Comparison of ENCODE assay signal across 8 cellular contexts in the genomic region with DNA sequence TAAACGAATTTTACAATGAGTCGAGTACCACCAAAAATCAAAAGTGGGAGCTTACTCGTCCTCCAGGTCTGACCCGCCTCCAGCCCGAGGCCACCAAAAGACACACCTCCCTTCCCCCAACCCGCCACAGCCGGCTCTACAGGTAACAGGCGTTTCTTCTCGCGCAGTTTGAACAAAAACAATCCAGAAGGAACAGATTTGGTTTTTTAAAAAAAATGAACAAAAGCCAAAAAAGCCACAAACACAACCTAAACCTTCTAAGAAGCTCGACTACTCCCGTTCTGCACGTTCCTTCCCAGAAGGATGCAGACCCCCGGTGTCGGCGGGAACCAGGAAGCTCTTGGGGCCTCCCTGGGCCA. TPM values are rescaled to one million over a fixed set of nuclear protein-coding genes. Genes with fewer than 3 reads are reported as not detected.
DNase-seq lines count a peak whose midpoint lies in the region; ATAC-seq and TF ChIP-seq lines count a peak whose summit lies in the region.

No MANE protein-coding gene starts in this region.

- no peaks in the 10 kb centered on the region for H3K27me3 ChIP-seq in SU-DHL-6 (ENCODE audit: low read length)

- H2AFZ ChIP-seq in SU-DHL-6 (ENCODE audit: low read depth, low read length, severe bottlenecking) = peak overlapping the region; percentile 73

- H3F3A ChIP-seq in SU-DHL-6 (ENCODE audit: insufficient read depth) = 0 out of 2 replicates have a peak, but pooled peaks cover 4% of the 10 kb centered on the region

- peaks cover 0 to under 1% (median 0%) of the 10 kb centered on the region in 3 donors for H3K36me3 Mint-ChIP-seq in immature natural killer cell

- peak overlapping the region; percentile 96 for H3K4me2 ChIP-seq in SU-DHL-6 (ENCODE audit: low read depth, low read length, poor library complexity, severe bottlenecking)

- peaks cover 19% of the 10 kb centered on the region for H4K20me1 ChIP-seq in SU-DHL-6 (ENCODE audit: low read depth, low read length)

- H3K27ac Mint-ChIP-seq in immature natural killer cell = peak overlapping the region; percentile 81 to 92 (median 89)

- DNase-seq in COLO668 (lab: John Stamatoyannopoulos, UW; ENCODE audit: unreplicated experiment) (peak; percentile 88), HT-29 (ENCODE audit: low spot score) (peak; percentile 87), astrocyte of the hippocampus (ENCODE audit: low read depth, low spot score) (peak; percentile 42), immature natural killer cell (peak; percentile 43 to 55 (median 51)), NCI-H187 (lab: John Stamatoyannopoulos, UW) (no peak)
- DNase-seq in stimulated activated CD4-positive, alpha-beta T cell treated with anti-CD3 and anti-CD28 coated beads, Interleukin-2, amount 100 ng/mL, for 24 hours = peak; percentile 55 to 64

- H3K79me2 ChIP-seq in SU-DHL-6 (ENCODE audit: insufficient read depth, low read length) = peaks cover 56% of the 10 kb centered on the region

- H3K4me1 Mint-ChIP-seq in immature natural killer cell = peaks cover 47 to 62% of the 10 kb centered on the region in 2 donors

- H3K4me3 ChIP-seq in SU-DHL-6 (ENCODE audit: insufficient read depth, low read length, poor library complexity, severe bottlenecking) = peak overlapping the region; percentile 98

- no peaks in the 10 kb centered on the region for H3K9me3 Mint-ChIP-seq in immature natural killer cell

- no peaks in the 10 kb centered on the region for H3K9me2 ChIP-seq in SU-DHL-6 (replicated peaks; ENCODE audit: insufficient read depth, low read length)

- no peak for TF ChIP-seq CTCF in SU-DHL-6 (IDR thresholded peaks at IDR 0.05; ENCODE audit: insufficient read depth, low read length, poor library complexity, severe bottlenecking)

- H3K9ac ChIP-seq in SU-DHL-6 (ENCODE audit: low read length) = peak overlapping the region; percentile 88

- ATAC-seq in GM19438 (IDR thresholded peaks at IDR 0.05; ENCODE audit: low read depth, unreplicated experiment) = peak; percentile 40

- H3K4me3 Mint-ChIP-seq in immature natural killer cell = peak overlapping the region; percentile 89 to 95 (median 93)

- peak overlapping the region; percentile 75 for H3K27ac ChIP-seq in SU-DHL-6 (ENCODE audit: low read depth, low read length)

- no peaks in the 10 kb centered on the region; the same call in 1 of the 2 replicates for H3K36me3 ChIP-seq in SU-DHL-6 (ENCODE audit: low read length)

- H3K9me3 ChIP-seq in SU-DHL-6 (ENCODE audit: insufficient read depth, low read length) = no peaks in the 10 kb centered on the region

- H3K27me3 Mint-ChIP-seq in immature natural killer cell (ENCODE audit: low read depth in 3 of 3) = peaks cover 18 to 21% (median 19%) of the 10 kb centered on the region in 3 donors

RNA-seq across cellular contexts. Expression of gene ZDHHC20, which starts 0.7 kb away (rescaled TPM):
- 63.2 and 93.0 TPM in 2 replicates for total RNA-seq in HT-29 (2014; rRNA removed; shearing (Covaris generic))
- polyA plus RNA-seq in immature natural killer cell = 10 to 100 TPM; 23.8 to 67.7 (median 61.3) TPM

Comparison
In these comparisons a context has a peak if more than half of its experiments do, and no peak if none do; other contexts are left out.
1. DNase-seq: peak in COLO668 (single experiment), HT-29 (single experiment), astrocyte of the hippocampus (single experiment), immature natural killer cell (3 of 3) and stimulated activated CD4-positive, alpha-beta T cell treated with anti-CD3 and anti-CD28 coated beads, Interleukin-2, amount 100 ng/mL, for 24 hours (2 of 2); none in NCI-H187 (0 of 2).